ENCODE assay signal across 1 cellular context in genomic region chr19:10908380-10908960, GRCh38.
TF ChIP-seq lines count a peak whose summit lies in the region.

No MANE protein-coding gene starts in this region.

TF ChIP-seq in K562, 482 proteins besides CTCF, POLR2A, EP300 and RAD21 (continued from another document):
- TF ChIP-seq, protein P1, sequence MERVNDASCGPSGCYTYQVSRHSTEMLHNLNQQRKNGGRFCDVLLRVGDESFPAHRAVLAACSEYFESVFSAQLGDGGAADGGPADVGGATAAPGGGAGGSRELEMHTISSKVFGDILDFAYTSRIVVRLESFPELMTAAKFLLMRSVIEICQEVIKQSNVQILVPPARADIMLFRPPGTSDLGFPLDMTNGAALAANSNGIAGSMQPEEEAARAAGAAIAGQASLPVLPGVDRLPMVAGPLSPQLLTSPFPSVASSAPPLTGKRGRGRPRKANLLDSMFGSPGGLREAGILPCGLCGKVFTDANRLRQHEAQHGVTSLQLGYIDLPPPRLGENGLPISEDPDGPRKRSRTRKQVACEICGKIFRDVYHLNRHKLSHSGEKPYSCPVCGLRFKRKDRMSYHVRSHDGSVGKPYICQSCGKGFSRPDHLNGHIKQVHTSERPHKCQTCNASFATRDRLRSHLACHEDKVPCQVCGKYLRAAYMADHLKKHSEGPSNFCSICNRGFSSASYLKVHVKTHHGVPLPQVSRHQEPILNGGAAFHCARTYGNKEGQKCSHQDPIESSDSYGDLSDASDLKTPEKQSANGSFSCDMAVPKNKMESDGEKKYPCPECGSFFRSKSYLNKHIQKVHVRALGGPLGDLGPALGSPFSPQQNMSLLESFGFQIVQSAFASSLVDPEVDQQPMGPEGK (CRISPR knock-in tag; IDR thresholded peaks at IDR 0.05; ENCODE audit: borderline replicate concordance): no peak
- TF ChIP-seq ZFP36 (IDR thresholded peaks at IDR 0.05; ENCODE audit: low read depth, low read length, partially characterized antibody) (peak; percentile 81), GATA2 (CRISPR knock-in tag; IDR thresholded peaks at IDR 0.05) (no peak), MAFF (IDR thresholded peaks at IDR 0.05; ENCODE audit: low read length) (no peak), SFPQ (IDR thresholded peaks at IDR 0.05; ENCODE audit: low read depth, low read length) (no peak), RHOXF2B (CRISPR knock-in tag; conservative IDR thresholded peaks at IDR 0.05) (no peak), ADNP (tag; IDR thresholded peaks at IDR 0.05) (peak; percentile 97), ZKSCAN1 (IDR thresholded peaks at IDR 0.05; ENCODE audit: low read depth, low read length) (no peak), SRF (CRISPR knock-in tag; IDR thresholded peaks at IDR 0.05) (no peak), BRD9 (IDR thresholded peaks at IDR 0.05; ENCODE audit: low read depth, partially characterized antibody) (no peak)
- TF ChIP-seq, protein P2, sequence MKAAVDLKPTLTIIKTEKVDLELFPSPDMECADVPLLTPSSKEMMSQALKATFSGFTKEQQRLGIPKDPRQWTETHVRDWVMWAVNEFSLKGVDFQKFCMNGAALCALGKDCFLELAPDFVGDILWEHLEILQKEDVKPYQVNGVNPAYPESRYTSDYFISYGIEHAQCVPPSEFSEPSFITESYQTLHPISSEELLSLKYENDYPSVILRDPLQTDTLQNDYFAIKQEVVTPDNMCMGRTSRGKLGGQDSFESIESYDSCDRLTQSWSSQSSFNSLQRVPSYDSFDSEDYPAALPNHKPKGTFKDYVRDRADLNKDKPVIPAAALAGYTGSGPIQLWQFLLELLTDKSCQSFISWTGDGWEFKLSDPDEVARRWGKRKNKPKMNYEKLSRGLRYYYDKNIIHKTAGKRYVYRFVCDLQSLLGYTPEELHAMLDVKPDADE (conservative IDR thresholded peaks at IDR 0.05; ENCODE audit: control insufficient read depth, low read depth, low read length): no peak
